Comparison of ENCODE assay signal across 8 cellular contexts in the genomic region with DNA sequence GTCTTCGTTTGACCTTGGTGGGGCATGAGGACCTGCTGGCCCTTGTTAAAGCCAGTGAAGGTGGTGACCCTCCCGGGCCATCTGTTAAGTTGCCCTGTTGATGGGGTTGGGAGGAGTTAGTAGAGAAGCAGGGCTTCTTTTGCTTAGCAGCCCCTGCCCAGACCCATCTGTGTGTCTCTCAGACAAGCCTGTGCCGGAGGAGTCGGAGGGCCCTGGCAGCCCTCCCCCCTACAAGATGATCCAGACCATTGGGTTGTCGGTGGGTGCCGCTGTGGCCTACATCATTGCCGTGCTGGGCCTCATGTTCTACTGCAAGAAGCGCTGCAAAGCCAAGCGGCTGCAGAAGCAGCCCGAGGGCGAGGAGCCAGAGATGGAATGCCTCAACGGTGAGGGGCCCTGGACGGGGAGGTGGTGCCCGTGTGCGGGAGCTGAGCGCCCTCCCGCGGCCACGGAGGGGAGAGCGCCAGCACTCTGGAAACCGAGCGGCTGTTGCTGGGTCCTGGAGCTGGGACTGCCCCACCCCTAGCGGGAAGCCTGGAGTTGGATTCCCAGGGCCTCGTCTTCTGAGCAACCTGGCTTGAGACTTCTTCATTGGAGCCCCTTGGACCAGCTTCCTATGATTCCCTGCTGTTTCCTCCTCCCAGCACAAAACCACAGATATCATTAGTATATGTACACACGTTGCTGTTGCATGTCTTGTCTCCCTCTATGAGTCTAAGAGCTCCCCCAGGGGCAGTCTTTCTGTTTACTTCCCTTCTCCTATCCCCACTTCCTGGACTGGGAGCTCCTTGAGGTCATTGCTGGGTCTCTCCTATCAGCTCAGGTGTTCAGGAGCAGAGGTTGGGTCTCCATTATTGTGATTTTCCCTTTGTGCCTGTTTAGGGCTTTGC. TPM values are rescaled to one million over a fixed set of nuclear protein-coding genes. Genes with fewer than 3 reads are reported as not detected.
DNase-seq lines count a peak whose midpoint lies in the region; ATAC-seq and TF ChIP-seq lines count a peak whose summit lies in the region.

No MANE protein-coding gene starts in this region.

- H3K27ac Mint-ChIP-seq in T-helper 2 cell treated with Interferon-gamma antibody and Interleukin-4, amounts not matched to agents 5 μg/mL and 100 μg/mL, for 36 hours, result no peak overlapping the region

- H3K27me3 Mint-ChIP-seq in T-helper 2 cell treated with Interferon-gamma antibody and Interleukin-4, amounts not matched to agents 5 μg/mL and 100 μg/mL, for 36 hours (ENCODE audit: low read depth), result peaks cover 3% of the 10 kb centered on the region

- no peaks in the 10 kb centered on the region for H3K9me3 Mint-ChIP-seq in T-helper 2 cell treated with Interferon-gamma antibody and Interleukin-4, amounts not matched to agents 5 μg/mL and 100 μg/mL, for 36 hours

- no peak for ATAC-seq in GM19452 (IDR thresholded peaks at IDR 0.05; ENCODE audit: unreplicated experiment)

- DNase-seq in COLO668 (lab: John Stamatoyannopoulos, UW; ENCODE audit: unreplicated experiment), result peak; percentile 73
- peak; percentile 80 for DNase-seq in H4 (ENCODE audit: low spot score)
- peak; percentile 73 for DNase-seq in NCI-H146 (lab: John Stamatoyannopoulos, UW)
- peak; percentile 76 for DNase-seq in T-helper 2 cell treated with Interferon-gamma antibody and Interleukin-4, amounts not matched to agents 5 μg/mL and 100 μg/mL, for 36 hours (ENCODE audit: low spot score)
- DNase-seq in ascending aorta (ENCODE audit: low spot score in 2 of 2), result peak; percentile 29 to 93
- peak; percentile 96 for DNase-seq in hepatic stellate cell (ENCODE audit: low spot score)
- DNase-seq in retinal pigment epithelial cell (ENCODE audit: low read depth), result no peak

- peak; percentile 94 to 97 (median 95) for TF ChIP-seq CTCF in ascending aorta (IDR thresholded peaks at IDR 0.05)
- TF ChIP-seq CTCF in retinal pigment epithelial cell (conservative IDR thresholded peaks at IDR 0.05; ENCODE audit: low read depth, low read length), result peak; percentile 95

- H3K36me3 ChIP-seq in ascending aorta, result no peaks in the 10 kb centered on the region

- H3K36me3 Mint-ChIP-seq in T-helper 2 cell treated with Interferon-gamma antibody and Interleukin-4, amounts not matched to agents 5 μg/mL and 100 μg/mL, for 36 hours (ENCODE audit: low read depth), result no peaks in the 10 kb centered on the region

- no peaks in the 10 kb centered on the region for H3K9me3 ChIP-seq in ascending aorta

- H3K4me1 Mint-ChIP-seq in T-helper 2 cell treated with Interferon-gamma antibody and Interleukin-4, amounts not matched to agents 5 μg/mL and 100 μg/mL, for 36 hours (ENCODE audit: low read depth), result peaks cover 6% of the 10 kb centered on the region

- H3K27me3 ChIP-seq in ascending aorta, result no peaks in the 10 kb centered on the region

- no peak overlapping the region for H3K4me3 Mint-ChIP-seq in T-helper 2 cell treated with Interferon-gamma antibody and Interleukin-4, amounts not matched to agents 5 μg/mL and 100 μg/mL, for 36 hours

- peaks cover 0 to 3% of the 10 kb centered on the region in 2 donors for H3K4me1 ChIP-seq in ascending aorta

- H3K27ac ChIP-seq in ascending aorta, result peak overlapping the region in 1 of 2 donors; percentile 9

- intact Hi-C loops in ascending aorta (cut with DNase I), result loop anchor here (1.0 to 5.0 kb wide), 4 partner anchors 73 to 242 kb away; a partner anchor contains a TSS

- H3K4me3 ChIP-seq in ascending aorta (no peak overlapping the region), retinal pigment epithelial cell (ENCODE audit: low read length) (no peak overlapping the region)

RNA-seq across cellular contexts. Expression of a gene that starts 27.6 kb away (rescaled TPM):
- total RNA-seq in H4 (2014; rRNA removed; shearing (Covaris generic)), result 11.0 and 12.8 TPM in 2 replicates
- 71.2 TPM for total RNA-seq in ascending aorta

RNA-seq across cellular contexts. Expression of a gene that starts 38.5 kb away (rescaled TPM):
- 18.2 and 18.5 TPM in 2 replicates for total RNA-seq in H4 (2014; rRNA removed; shearing (Covaris generic))
- 36.1 TPM for total RNA-seq in ascending aorta
